Comparison of ENCODE assay signal across 8 cellular contexts in genomic region chr13:22915442-22916082, GRCh38.
DNase-seq lines count a peak whose midpoint lies in the region; ATAC-seq, FAIRE-seq and TF ChIP-seq lines count a peak whose summit lies in the region.

No MANE protein-coding gene starts in this region.

- H3K4me1 ChIP-seq in SJCRH30, result no peaks in the 10 kb centered on the region
- H3K4me1 ChIP-seq in esophagus muscularis mucosa, result peaks cover 0 to 14% (median 8%) of the 10 kb centered on the region in 4 donors

- H3K36me3 ChIP-seq in SJCRH30 (no peaks in the 10 kb centered on the region), esophagus muscularis mucosa (no peaks in the 10 kb centered on the region)

- ATAC-seq in HG02885 (IDR thresholded peaks at IDR 0.05; ENCODE audit: poor library complexity, unreplicated experiment), result peak; percentile 54

- FAIRE-seq in urothelium cell line (lab: Jason Lieb, UNC), result no peak

- intact Hi-C loops in esophagus muscularis mucosa (cut with DNase I), result no loop called here

- WGBS in esophagus muscularis mucosa, result 2% methylated on average over 34 of the region's 58 CpGs

- TF ChIP-seq POLR2A in esophagus muscularis mucosa (IDR thresholded peaks at IDR 0.05; ENCODE audit: low read depth), result no peak

- peak overlapping the region; percentile 67 for H3K4me3 ChIP-seq in SJCRH30
- peak overlapping the region; percentile 67 to 90 (median 72) for H3K4me3 ChIP-seq in esophagus muscularis mucosa

- 0 out of 2 replicates have a peak, but pooled peaks cover 3% of the 10 kb centered on the region for H3K27me3 ChIP-seq in SJCRH30
- no peaks in the 10 kb centered on the region for H3K27me3 ChIP-seq in esophagus muscularis mucosa

- H3K27ac ChIP-seq in SJCRH30 (no peak overlapping the region), esophagus muscularis mucosa (replicated peaks in 1 of 4) (peak overlapping the region; percentile 55 to 80 (median 62))

- TF ChIP-seq CTCF in esophagus muscularis mucosa (IDR thresholded peaks at IDR 0.05), result no peak

- no peaks in the 10 kb centered on the region for H3K9me3 ChIP-seq in SJCRH30 (replicated peaks)
- no peaks in the 10 kb centered on the region for H3K9me3 ChIP-seq in esophagus muscularis mucosa

- DNase-seq in NCI-H82 (lab: John Stamatoyannopoulos, UW) (peak; percentile 60), NCI-H82 treated with DMSO at 0.1 percent for 48 hours (lab: John Stamatoyannopoulos, UW; ENCODE audit: unreplicated experiment) (no peak), SJCRH30 (peak; percentile 41 to 56), esophagus muscularis mucosa (ENCODE audit: extremely low spot score) (no peak), mucosa of gallbladder (ENCODE audit: low spot score) (peak; percentile 45), urothelium cell line (ENCODE audit: low spot score) (peak; percentile 38), HCEC 1CT (no peak)

- TF ChIP-seq EP300 in esophagus muscularis mucosa (IDR thresholded peaks at IDR 0.05), result no peak

Comparison
In these comparisons a context has a peak if more than half of its experiments do, and no peak if none do; other contexts are left out.
1. DNase-seq: peak in NCI-H82 (single experiment), SJCRH30 (2 of 2), mucosa of gallbladder (single experiment) and urothelium cell line (single experiment); none in NCI-H82 treated with DMSO at 0.1 percent for 48 hours (single experiment), esophagus muscularis mucosa (single experiment) and HCEC 1CT (single experiment).